17 cellular contexts compared by ENCODE assay signal in the genomic region with DNA sequence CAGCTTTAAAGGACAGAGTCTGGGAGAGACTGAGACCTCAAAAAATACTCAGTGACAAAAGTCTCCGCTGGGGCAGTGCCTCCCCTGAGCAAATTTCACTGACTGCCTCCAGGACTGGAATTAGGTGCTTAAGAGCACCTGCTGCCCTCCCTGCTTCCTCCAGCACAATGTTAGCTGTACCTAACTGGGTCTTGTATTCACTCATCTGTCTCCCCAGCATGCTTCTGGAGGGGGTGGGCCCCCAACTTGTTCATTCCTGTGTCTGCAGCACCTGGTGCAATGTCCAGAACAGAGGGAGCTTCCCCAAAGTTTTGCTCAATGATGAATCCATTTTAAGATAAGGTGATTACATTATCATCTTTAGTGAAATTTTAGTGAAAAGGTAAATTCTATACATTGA.
DNase-seq lines count a peak whose midpoint lies in the region; ATAC-seq, FAIRE-seq and TF ChIP-seq lines count a peak whose summit lies in the region.
"Had no signal": no experiment of that assay in that cellular context is flagged by ENCODE, and none has a peak within 500 bp of the region (broad histone marks: within the 10 kb centered on the region; RNA-seq: fewer than 3 reads in every experiment).

No MANE protein-coding gene starts in this region.

- DNase-seq in spleen (no peak), D721Med (ENCODE audit: insufficient read length, low spot score) (no peak), foreskin fibroblast (no peak), C1 segment of cervical spinal cord (lab: John Stamatoyannopoulos, UW) (no peak)
- DNase-seq in stimulated activated CD4-positive, alpha-beta T cell treated with anti-CD3 and anti-CD28 coated beads, Interleukin-15, amount 100 ng/mL, for 24 hours = no peak
- DNase-seq: activated CD4-positive, CD25-positive, alpha-beta regulatory T cell; DND-41; effector memory CD8-positive, alpha-beta T cell; NCI-H1694; stimulated activated naive CD4-positive, alpha-beta T cell; upper lobe of right lung had no signal

- peak; percentile 34 for ATAC-seq in GM19035 (IDR thresholded peaks at IDR 0.05; ENCODE audit: unreplicated experiment)
- ATAC-seq in HG02642 (IDR thresholded peaks at IDR 0.05; ENCODE audit: poor library complexity, unreplicated experiment) = peak; percentile 37
- ATAC-seq in HG03354 (IDR thresholded peaks at IDR 0.05; ENCODE audit: poor library complexity, severe bottlenecking, unreplicated experiment) = peak; percentile 40
- ATAC-seq: effector memory CD8-positive, alpha-beta T cell; sciatic nerve; upper lobe of right lung had no signal

- FAIRE-seq in D721Med (lab: Jason Lieb, UNC) = no peak
- FAIRE-seq: bronchial epithelial cell had no signal

- TF ChIP-seq CTCF in spleen (IDR thresholded peaks at IDR 0.05 in 8 of 11, conservative IDR thresholded peaks at IDR 0.05 in 3 of 11) (no peak), D721Med (IDR thresholded peaks at IDR 0.05; ENCODE audit: insufficient read depth, missing control alignments) (no peak), foreskin fibroblast (IDR thresholded peaks at IDR 0.05; ENCODE audit: low read depth, low read length) (no peak)

- H3K27ac ChIP-seq in spleen = peak overlapping the region in 5 of 8 donors; percentile 15 to 75 (median 39)
- H3K27ac ChIP-seq: neural progenitor cell, upper lobe of right lung had no signal

- H3K27me3 ChIP-seq in spleen (replicated peaks in 1 of 7) = no peaks in the 10 kb centered on the region
- H3K27me3 ChIP-seq: neural progenitor cell, upper lobe of right lung had no signal

- H3K36me3 ChIP-seq in spleen = no peaks in the 10 kb centered on the region
- H3K36me3 ChIP-seq: neural progenitor cell, upper lobe of right lung had no signal

- WGBS in spleen, 5 donors = 75 to 85% (median 83%) methylated on average over 1 of the region's 1 CpG

- no peaks in the 10 kb centered on the region for H3K9me3 ChIP-seq in spleen
- H3K9me3 ChIP-seq: upper lobe of right lung had no signal

- intact Hi-C loops in spleen (cut with DNase I; ENCODE audit: low total_unique reads) = no loop called here

- TF ChIP-seq POLR2A in spleen (IDR thresholded peaks at IDR 0.05) = no peak

- H3K4me1 ChIP-seq in spleen = peaks cover 0 to 32% (median 5%) of the 10 kb centered on the region in 6 donors
- H3K4me1 ChIP-seq: neural progenitor cell, upper lobe of right lung had no signal

- H3K4me3 ChIP-seq in spleen (peak overlapping the region in 1 of 8 donors; percentile 21), foreskin fibroblast (ENCODE audit: low read depth in 1 of 2, low read length in 2 of 2) (no peak overlapping the region)
- H3K4me3 ChIP-seq: neural progenitor cell, upper lobe of right lung had no signal
